ENCODE assay signal across 1 cellular context in the genomic region with DNA sequence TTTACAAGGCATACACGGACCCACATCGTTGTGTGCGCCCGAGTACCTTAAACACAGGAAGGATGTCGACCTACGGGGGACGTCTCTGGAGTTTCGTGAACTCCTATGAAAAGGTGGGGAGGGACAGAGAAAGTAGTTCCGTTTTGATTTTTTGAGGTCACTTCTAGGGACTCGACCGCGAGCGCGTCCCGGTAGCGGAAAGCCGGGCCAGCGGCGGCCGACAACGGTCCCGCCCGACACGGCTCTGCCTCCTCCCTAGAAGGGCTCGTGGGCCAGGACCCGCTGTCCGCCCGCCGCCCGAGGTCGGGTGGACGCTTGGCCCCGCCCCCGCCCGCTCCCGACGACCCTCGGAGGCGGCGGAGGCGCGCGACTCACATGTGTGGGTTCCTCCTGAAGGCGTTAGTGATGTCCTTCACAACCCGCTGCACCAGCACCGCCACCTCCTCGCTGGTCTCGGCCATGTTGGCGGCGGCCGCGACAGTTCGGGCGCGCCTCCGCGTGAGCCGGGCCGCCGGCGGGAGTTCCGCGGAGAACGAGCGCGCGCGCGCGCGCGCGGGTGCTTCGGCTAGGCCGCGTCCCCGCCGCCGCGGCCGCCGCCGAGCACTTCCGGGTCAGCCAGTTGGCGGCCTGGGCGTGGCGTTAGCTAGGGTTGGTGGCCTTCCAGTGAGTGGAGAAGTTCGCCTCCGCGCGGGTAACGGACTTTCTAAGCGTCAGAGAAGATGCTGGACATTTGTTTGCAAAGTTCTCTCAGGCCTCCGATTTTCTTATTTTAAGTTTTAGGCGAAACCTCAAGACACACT.
TF ChIP-seq lines count a peak whose summit lies in the region.

A gene with protein sequence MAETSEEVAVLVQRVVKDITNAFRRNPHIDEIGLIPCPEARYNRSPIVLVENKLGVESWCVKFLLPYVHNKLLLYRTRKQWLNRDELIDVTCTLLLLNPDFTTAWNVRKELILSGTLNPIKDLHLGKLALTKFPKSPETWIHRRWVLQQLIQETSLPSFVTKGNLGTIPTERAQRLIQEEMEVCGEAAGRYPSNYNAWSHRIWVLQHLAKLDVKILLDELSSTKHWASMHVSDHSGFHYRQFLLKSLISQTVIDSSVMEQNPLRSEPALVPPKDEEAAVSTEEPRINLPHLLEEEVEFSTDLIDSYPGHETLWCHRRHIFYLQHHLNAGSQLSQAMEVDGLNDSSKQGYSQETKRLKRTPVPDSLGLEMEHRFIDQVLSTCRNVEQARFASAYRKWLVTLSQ (minus strand): TSS at position 534 of the 800 bp plus-strand sequence. CDS start 73 bp downstream, at position 461.

TF ChIP-seq in K562, 482 proteins besides CTCF, POLR2A, EP300 and RAD21 (continued from another document and continues in another):
- TF ChIP-seq, protein P1, sequence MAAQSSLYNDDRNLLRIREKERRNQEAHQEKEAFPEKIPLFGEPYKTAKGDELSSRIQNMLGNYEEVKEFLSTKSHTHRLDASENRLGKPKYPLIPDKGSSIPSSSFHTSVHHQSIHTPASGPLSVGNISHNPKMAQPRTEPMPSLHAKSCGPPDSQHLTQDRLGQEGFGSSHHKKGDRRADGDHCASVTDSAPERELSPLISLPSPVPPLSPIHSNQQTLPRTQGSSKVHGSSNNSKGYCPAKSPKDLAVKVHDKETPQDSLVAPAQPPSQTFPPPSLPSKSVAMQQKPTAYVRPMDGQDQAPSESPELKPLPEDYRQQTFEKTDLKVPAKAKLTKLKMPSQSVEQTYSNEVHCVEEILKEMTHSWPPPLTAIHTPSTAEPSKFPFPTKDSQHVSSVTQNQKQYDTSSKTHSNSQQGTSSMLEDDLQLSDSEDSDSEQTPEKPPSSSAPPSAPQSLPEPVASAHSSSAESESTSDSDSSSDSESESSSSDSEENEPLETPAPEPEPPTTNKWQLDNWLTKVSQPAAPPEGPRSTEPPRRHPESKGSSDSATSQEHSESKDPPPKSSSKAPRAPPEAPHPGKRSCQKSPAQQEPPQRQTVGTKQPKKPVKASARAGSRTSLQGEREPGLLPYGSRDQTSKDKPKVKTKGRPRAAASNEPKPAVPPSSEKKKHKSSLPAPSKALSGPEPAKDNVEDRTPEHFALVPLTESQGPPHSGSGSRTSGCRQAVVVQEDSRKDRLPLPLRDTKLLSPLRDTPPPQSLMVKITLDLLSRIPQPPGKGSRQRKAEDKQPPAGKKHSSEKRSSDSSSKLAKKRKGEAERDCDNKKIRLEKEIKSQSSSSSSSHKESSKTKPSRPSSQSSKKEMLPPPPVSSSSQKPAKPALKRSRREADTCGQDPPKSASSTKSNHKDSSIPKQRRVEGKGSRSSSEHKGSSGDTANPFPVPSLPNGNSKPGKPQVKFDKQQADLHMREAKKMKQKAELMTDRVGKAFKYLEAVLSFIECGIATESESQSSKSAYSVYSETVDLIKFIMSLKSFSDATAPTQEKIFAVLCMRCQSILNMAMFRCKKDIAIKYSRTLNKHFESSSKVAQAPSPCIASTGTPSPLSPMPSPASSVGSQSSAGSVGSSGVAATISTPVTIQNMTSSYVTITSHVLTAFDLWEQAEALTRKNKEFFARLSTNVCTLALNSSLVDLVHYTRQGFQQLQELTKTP (IDR thresholded peaks at IDR 0.05; ENCODE audit: low read depth in 1 of 2, partially characterized antibody in 2 of 2), result no peak
- TF ChIP-seq NCOA6 (IDR thresholded peaks at IDR 0.05) (no peak), ARHGAP35 (IDR thresholded peaks at IDR 0.05; ENCODE audit: partially characterized antibody) (no peak), ZNF668 (CRISPR knock-in tag; IDR thresholded peaks at IDR 0.05) (no peak), SAFB (IDR thresholded peaks at IDR 0.05; ENCODE audit: borderline replicate concordance, low read depth, low read length) (0 out of 2 replicates have a peak, but pooled peaks have one; percentile 42), ZNF75A (CRISPR knock-in tag; IDR thresholded peaks at IDR 0.05) (no peak), ZSCAN32 (CRISPR knock-in tag; IDR thresholded peaks at IDR 0.05) (no peak), EWSR1 (IDR thresholded peaks at IDR 0.05; ENCODE audit: borderline replicate concordance, low read depth, partially characterized antibody) (no peak), RBM39 (optimal IDR thresholded peaks at IDR 0.05; ENCODE audit: low read depth, low read length) (no peak), SMAD4 (CRISPR knock-in tag; conservative IDR thresholded peaks at IDR 0.05) (peak; percentile 71; the same call in 1 of the 2 replicates), HCFC1 (IDR thresholded peaks at IDR 0.05; ENCODE audit: low read depth, low read length) (peak; percentile 39; the same call in 1 of the 2 replicates), YBX1 (IDR thresholded peaks at IDR 0.05) (no peak), ELF4 (CRISPR knock-in tag; IDR thresholded peaks at IDR 0.05) (no peak), MEF2D (tag; conservative IDR thresholded peaks at IDR 0.05; ENCODE audit: low read depth) (no peak), STAT5B (CRISPR knock-in tag; IDR thresholded peaks at IDR 0.05) (no peak), SRF (CRISPR knock-in tag; IDR thresholded peaks at IDR 0.05) (no peak), DIDO1 (tag; IDR thresholded peaks at IDR 0.05; ENCODE audit: low read depth) (no peak), ETV5 (CRISPR knock-in tag; IDR thresholded peaks at IDR 0.05; ENCODE audit: low read depth) (peak; percentile 25; the same call in 1 of the 2 replicates), ETV6 (IDR thresholded peaks at IDR 0.05; ENCODE audit: borderline replicate concordance in 1 of 2, low read depth in 2 of 2, low read length in 1 of 2) (no peak), ETV6 (CRISPR knock-in tag; IDR thresholded peaks at IDR 0.05; ENCODE audit: borderline replicate concordance) (no peak), JUNB (CRISPR knock-in tag; conservative IDR thresholded peaks at IDR 0.05) (no peak), KDM5B (IDR thresholded peaks at IDR 0.05; ENCODE audit: insufficient replicate concordance, low read depth, low read length) (peak; percentile 75), ZNF224 (CRISPR knock-in tag; IDR thresholded peaks at IDR 0.05) (no peak), LCOR (CRISPR knock-in tag; IDR thresholded peaks at IDR 0.05) (no peak), EP400 (IDR thresholded peaks at IDR 0.05) (no peak; the same call in 1 of the 2 replicates), CHD2 (IDR thresholded peaks at IDR 0.05; ENCODE audit: low read depth, low read length) (peak; percentile 24; the same call in 1 of the 2 replicates), CBFA2T2 (conservative IDR thresholded peaks at IDR 0.05) (no peak), TBL1XR1 (IDR thresholded peaks at IDR 0.05; ENCODE audit: low read length in 2 of 2) (no peak), FOXA1 (IDR thresholded peaks at IDR 0.05; ENCODE audit: borderline replicate concordance) (no peak), ZNF354B (CRISPR knock-in tag; IDR thresholded peaks at IDR 0.05) (no peak), CBFB (CRISPR knock-in tag; IDR thresholded peaks at IDR 0.05) (no peak), SAFB2 (IDR thresholded peaks at IDR 0.05; ENCODE audit: borderline replicate concordance, low read depth, low read length, severe bottlenecking) (no peak), ZNF24 (IDR thresholded peaks at IDR 0.05) (no peak), SNIP1 (IDR thresholded peaks at IDR 0.05; ENCODE audit: low read depth) (no peak), ZKSCAN8 (CRISPR knock-in tag; IDR thresholded peaks at IDR 0.05) (no peak), DPF2 (IDR thresholded peaks at IDR 0.05) (no peak), XRCC4 (IDR thresholded peaks at IDR 0.05; ENCODE audit: extremely low read depth, insufficient read depth, insufficient read length) (no peak), ZNF717 (CRISPR knock-in tag; IDR thresholded peaks at IDR 0.05) (no peak), FOXJ2 (tag; IDR thresholded peaks at IDR 0.05) (peak; percentile 77; the same call in 1 of the 2 replicates), SIN3B (IDR thresholded peaks at IDR 0.05; ENCODE audit: low read depth) (peak; percentile 50; the same call in 1 of the 2 replicates), ZNF57 (CRISPR knock-in tag; IDR thresholded peaks at IDR 0.05) (no peak), SP1 (CRISPR knock-in tag; IDR thresholded peaks at IDR 0.05) (no peak), ZNF696 (CRISPR knock-in tag; conservative IDR thresholded peaks at IDR 0.05) (no peak), SMC3 (conservative IDR thresholded peaks at IDR 0.05; ENCODE audit: insufficient read depth, low read depth, low read length) (no peak), BRCA1 (IDR thresholded peaks at IDR 0.05) (no peak), BRCA1 (CRISPR knock-in tag; IDR thresholded peaks at IDR 0.05) (no peak), HNRNPUL1 (IDR thresholded peaks at IDR 0.05; ENCODE audit: low read length) (no peak), MCM3 (IDR thresholded peaks at IDR 0.05) (no peak), DACH1 (IDR thresholded peaks at IDR 0.05; ENCODE audit: partially characterized antibody) (no peak), PCBP1 (IDR thresholded peaks at IDR 0.05; ENCODE audit: low read depth, low read length, poor library complexity, severe bottlenecking) (no peak), ZBED1 (IDR thresholded peaks at IDR 0.05) (no peak), RBM22 (IDR thresholded peaks at IDR 0.05; ENCODE audit: low read depth, low read length, poor library complexity, severe bottlenecking) (no peak), ZNF121 (CRISPR knock-in tag; conservative IDR thresholded peaks at IDR 0.05) (no peak), FOXP1 (CRISPR knock-in tag; IDR thresholded peaks at IDR 0.05) (no peak)
- TF ChIP-seq, protein P2, sequence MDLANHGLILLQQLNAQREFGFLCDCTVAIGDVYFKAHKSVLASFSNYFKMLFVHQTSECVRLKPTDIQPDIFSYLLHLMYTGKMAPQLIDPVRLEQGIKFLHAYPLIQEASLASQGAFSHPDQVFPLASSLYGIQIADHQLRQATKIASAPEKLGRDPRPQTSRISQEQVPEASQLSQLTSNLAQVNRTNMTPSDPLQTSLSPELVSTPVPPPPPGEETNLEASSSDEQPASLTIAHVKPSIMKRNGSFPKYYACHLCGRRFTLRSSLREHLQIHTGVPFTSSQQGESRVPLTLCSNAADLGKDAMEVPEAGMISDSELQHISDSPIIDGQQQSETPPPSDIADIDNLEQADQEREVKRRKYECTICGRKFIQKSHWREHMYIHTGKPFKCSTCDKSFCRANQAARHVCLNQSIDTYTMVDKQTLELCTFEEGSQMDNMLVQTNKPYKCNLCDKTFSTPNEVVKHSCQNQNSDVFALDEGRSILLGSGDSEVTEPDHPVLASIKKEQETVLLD (IDR thresholded peaks at IDR 0.05), result no peak
- TF ChIP-seq, protein P3, sequence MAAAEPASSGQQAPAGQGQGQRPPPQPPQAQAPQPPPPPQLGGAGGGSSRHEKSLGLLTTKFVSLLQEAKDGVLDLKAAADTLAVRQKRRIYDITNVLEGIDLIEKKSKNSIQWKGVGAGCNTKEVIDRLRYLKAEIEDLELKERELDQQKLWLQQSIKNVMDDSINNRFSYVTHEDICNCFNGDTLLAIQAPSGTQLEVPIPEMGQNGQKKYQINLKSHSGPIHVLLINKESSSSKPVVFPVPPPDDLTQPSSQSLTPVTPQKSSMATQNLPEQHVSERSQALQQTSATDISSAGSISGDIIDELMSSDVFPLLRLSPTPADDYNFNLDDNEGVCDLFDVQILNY (CRISPR knock-in tag; IDR thresholded peaks at IDR 0.05), result no peak
- TF ChIP-seq, protein P4, sequence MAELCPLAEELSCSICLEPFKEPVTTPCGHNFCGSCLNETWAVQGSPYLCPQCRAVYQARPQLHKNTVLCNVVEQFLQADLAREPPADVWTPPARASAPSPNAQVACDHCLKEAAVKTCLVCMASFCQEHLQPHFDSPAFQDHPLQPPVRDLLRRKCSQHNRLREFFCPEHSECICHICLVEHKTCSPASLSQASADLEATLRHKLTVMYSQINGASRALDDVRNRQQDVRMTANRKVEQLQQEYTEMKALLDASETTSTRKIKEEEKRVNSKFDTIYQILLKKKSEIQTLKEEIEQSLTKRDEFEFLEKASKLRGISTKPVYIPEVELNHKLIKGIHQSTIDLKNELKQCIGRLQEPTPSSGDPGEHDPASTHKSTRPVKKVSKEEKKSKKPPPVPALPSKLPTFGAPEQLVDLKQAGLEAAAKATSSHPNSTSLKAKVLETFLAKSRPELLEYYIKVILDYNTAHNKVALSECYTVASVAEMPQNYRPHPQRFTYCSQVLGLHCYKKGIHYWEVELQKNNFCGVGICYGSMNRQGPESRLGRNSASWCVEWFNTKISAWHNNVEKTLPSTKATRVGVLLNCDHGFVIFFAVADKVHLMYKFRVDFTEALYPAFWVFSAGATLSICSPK (IDR thresholded peaks at IDR 0.05; ENCODE audit: borderline replicate concordance), result no peak
- TF ChIP-seq, protein P5, sequence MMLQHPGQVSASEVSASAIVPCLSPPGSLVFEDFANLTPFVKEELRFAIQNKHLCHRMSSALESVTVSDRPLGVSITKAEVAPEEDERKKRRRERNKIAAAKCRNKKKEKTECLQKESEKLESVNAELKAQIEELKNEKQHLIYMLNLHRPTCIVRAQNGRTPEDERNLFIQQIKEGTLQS (IDR thresholded peaks at IDR 0.05), result no peak
- TF ChIP-seq, protein P5 (CRISPR knock-in tag; conservative IDR thresholded peaks at IDR 0.05), result no peak
- TF ChIP-seq, protein P6, sequence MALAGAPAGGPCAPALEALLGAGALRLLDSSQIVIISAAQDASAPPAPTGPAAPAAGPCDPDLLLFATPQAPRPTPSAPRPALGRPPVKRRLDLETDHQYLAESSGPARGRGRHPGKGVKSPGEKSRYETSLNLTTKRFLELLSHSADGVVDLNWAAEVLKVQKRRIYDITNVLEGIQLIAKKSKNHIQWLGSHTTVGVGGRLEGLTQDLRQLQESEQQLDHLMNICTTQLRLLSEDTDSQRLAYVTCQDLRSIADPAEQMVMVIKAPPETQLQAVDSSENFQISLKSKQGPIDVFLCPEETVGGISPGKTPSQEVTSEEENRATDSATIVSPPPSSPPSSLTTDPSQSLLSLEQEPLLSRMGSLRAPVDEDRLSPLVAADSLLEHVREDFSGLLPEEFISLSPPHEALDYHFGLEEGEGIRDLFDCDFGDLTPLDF (CRISPR knock-in tag; IDR thresholded peaks at IDR 0.05), result no peak
- TF ChIP-seq, protein P7, sequence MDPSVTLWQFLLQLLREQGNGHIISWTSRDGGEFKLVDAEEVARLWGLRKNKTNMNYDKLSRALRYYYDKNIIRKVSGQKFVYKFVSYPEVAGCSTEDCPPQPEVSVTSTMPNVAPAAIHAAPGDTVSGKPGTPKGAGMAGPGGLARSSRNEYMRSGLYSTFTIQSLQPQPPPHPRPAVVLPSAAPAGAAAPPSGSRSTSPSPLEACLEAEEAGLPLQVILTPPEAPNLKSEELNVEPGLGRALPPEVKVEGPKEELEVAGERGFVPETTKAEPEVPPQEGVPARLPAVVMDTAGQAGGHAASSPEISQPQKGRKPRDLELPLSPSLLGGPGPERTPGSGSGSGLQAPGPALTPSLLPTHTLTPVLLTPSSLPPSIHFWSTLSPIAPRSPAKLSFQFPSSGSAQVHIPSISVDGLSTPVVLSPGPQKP (CRISPR knock-in tag; IDR thresholded peaks at IDR 0.05), result no peak
- TF ChIP-seq, protein P8, sequence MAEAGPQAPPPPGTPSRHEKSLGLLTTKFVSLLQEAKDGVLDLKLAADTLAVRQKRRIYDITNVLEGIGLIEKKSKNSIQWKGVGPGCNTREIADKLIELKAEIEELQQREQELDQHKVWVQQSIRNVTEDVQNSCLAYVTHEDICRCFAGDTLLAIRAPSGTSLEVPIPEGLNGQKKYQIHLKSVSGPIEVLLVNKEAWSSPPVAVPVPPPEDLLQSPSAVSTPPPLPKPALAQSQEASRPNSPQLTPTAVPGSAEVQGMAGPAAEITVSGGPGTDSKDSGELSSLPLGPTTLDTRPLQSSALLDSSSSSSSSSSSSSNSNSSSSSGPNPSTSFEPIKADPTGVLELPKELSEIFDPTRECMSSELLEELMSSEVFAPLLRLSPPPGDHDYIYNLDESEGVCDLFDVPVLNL (CRISPR knock-in tag; IDR thresholded peaks at IDR 0.05; ENCODE audit: low read depth), result no peak
